In genomic region chr9:109381011-109381729, GRCh38 we compare ENCODE assay signal across 11 cellular contexts.
DNase-seq lines count a peak whose midpoint lies in the region; ATAC-seq, FAIRE-seq and TF ChIP-seq lines count a peak whose summit lies in the region.
"Had no signal": no experiment of that assay in that cellular context is flagged by ENCODE, and none has a peak within 500 bp of the region (broad histone marks: within the 10 kb centered on the region; RNA-seq: fewer than 3 reads in every experiment).

No MANE protein-coding gene starts in this region.

- no peak overlapping the region for H3K4me3 Mint-ChIP-seq in activated CD4-positive, alpha-beta T cell treated with anti-CD3 and anti-CD28 coated beads for 36 hours
- H3K4me3 Mint-ChIP-seq: activated naive CD4-positive, alpha-beta T cell treated with anti-CD3 and anti-CD28 coated beads for 36 hours had no signal

- H2AFZ ChIP-seq in OCI-LY3 (ENCODE audit: low read depth, low read length) = no peak overlapping the region

- POLR2A ChIA-PET in activated CD4-positive, alpha-beta T cell treated with anti-CD3 and anti-CD28 coated beads for 36 hours (lab: Charles Lee) = no interaction called here

- TF ChIP-seq CTCF in OCI-LY3 (IDR thresholded peaks at IDR 0.05; ENCODE audit: low read depth, low read length) = no peak
- no peak for TF ChIP-seq CTCF in kidney (IDR thresholded peaks at IDR 0.05; ENCODE audit: borderline replicate concordance, extremely low read depth, insufficient read depth)

- no peaks in the 10 kb centered on the region for H3K36me3 Mint-ChIP-seq in activated CD4-positive, alpha-beta T cell treated with anti-CD3 and anti-CD28 coated beads for 36 hours (ENCODE audit: low read depth)

- no peaks in the 10 kb centered on the region for H3K36me3 ChIP-seq in OCI-LY3 (replicated peaks; ENCODE audit: low read depth, low read length)
- peaks cover 45 to 54% of the 10 kb centered on the region in 2 donors for H3K36me3 ChIP-seq in kidney (ENCODE audit: control insufficient read depth in 1 of 2, insufficient read depth in 2 of 2, low read length in 2 of 2)

- peaks cover 47% of the 10 kb centered on the region for H3K4me1 ChIP-seq in OCI-LY3 (ENCODE audit: low read length)
- H3K4me1 ChIP-seq in kidney (ENCODE audit: control insufficient read depth in 1 of 2, insufficient read depth in 1 of 2, low read depth in 1 of 2, low read length in 2 of 2) = no peaks in the 10 kb centered on the region
- H3K4me1 ChIP-seq: A549 had no signal

- no peak for DNase-seq in activated CD4-positive, alpha-beta T cell treated with anti-CD3 and anti-CD28 coated beads for 36 hours
- DNase-seq in activated CD4-positive, alpha-beta T cell treated with anti-CD3 and anti-CD28 coated beads for 4 hours = no peak
- no peak for DNase-seq in stimulated activated naive CD8-positive, alpha-beta T cell treated with anti-CD3 and anti-CD28 coated beads, Interleukin-15, Interleukin-2, amounts not matched to agents 100 U/mL and 50 U/mL, for 24 hours
- DNase-seq in SHP77 (lab: John Stamatoyannopoulos, UW) = no peak
- DNase-seq in kidney = no peak
- DNase-seq in SHP77 treated with DMSO at 0.1 percent for 48 hours (lab: John Stamatoyannopoulos, UW) = no peak
- DNase-seq: activated naive CD4-positive, alpha-beta T cell treated with anti-CD3 and anti-CD28 coated beads for 36 hours; MV-4-11 had no signal

- H3K9ac ChIP-seq in OCI-LY3 (ENCODE audit: low read length) = no peak overlapping the region
- no peak overlapping the region for H3K9ac ChIP-seq in kidney (ENCODE audit: low read length in 2 of 2)

- no peak overlapping the region for H3K27ac Mint-ChIP-seq in activated CD4-positive, alpha-beta T cell treated with anti-CD3 and anti-CD28 coated beads for 36 hours
- H3K27ac Mint-ChIP-seq: activated naive CD4-positive, alpha-beta T cell treated with anti-CD3 and anti-CD28 coated beads for 36 hours had no signal

- no peaks in the 10 kb centered on the region for H3K9me3 Mint-ChIP-seq in activated CD4-positive, alpha-beta T cell treated with anti-CD3 and anti-CD28 coated beads for 36 hours (ENCODE audit: low read depth)
- H3K9me3 Mint-ChIP-seq: activated naive CD4-positive, alpha-beta T cell treated with anti-CD3 and anti-CD28 coated beads for 36 hours had no signal

- ATAC-seq in activated CD4-positive, alpha-beta T cell treated with anti-CD3 and anti-CD28 coated beads for 36 hours = peak; percentile 53
- peak; percentile 51 for ATAC-seq in HG02623 (IDR thresholded peaks at IDR 0.05; ENCODE audit: unreplicated experiment)
- peak; percentile 53 for ATAC-seq in stimulated activated naive CD8-positive, alpha-beta T cell treated with anti-CD3 and anti-CD28 coated beads, Interleukin-15, Interleukin-2, amounts not matched to agents 100 U/mL and 50 U/mL, for 24 hours
- ATAC-seq: A549 had no signal

- H3K4me2 ChIP-seq in OCI-LY3 (ENCODE audit: low read length) = peak overlapping the region; percentile 56
- H3K4me2 ChIP-seq: A549 had no signal

- H3K27me3 Mint-ChIP-seq in activated CD4-positive, alpha-beta T cell treated with anti-CD3 and anti-CD28 coated beads for 36 hours = peaks cover 6% of the 10 kb centered on the region

- no peaks in the 10 kb centered on the region for H3K79me2 ChIP-seq in OCI-LY3 (ENCODE audit: low read length)

- H4K20me1 ChIP-seq in OCI-LY3 (ENCODE audit: insufficient read depth, low read length) = no peaks in the 10 kb centered on the region

- no peaks in the 10 kb centered on the region for H3K4me1 Mint-ChIP-seq in activated CD4-positive, alpha-beta T cell treated with anti-CD3 and anti-CD28 coated beads for 36 hours

- H3K9me3 ChIP-seq in OCI-LY3 (ENCODE audit: insufficient read depth, low read length) = no peaks in the 10 kb centered on the region
- H3K9me3 ChIP-seq in kidney (ENCODE audit: control insufficient read depth in 1 of 2, low read length in 2 of 2) = no peaks in the 10 kb centered on the region
- H3K9me3 ChIP-seq: A549 had no signal

- H3K27ac ChIP-seq in OCI-LY3 (ENCODE audit: low read length) (no peak overlapping the region), kidney (ENCODE audit: low read depth in 2 of 2, low read length in 2 of 2) (no peak overlapping the region)
- H3K27ac ChIP-seq: A549 had no signal

- CTCF ChIA-PET in activated CD4-positive, alpha-beta T cell treated with anti-CD3 and anti-CD28 coated beads for 36 hours (lab: Charles Lee) = interaction anchor here (0.6 kb wide), 1 partner anchor 88 kb away, joined by 4 read pairs; no protein-coding TSS in a partner anchor

- H3K4me3 ChIP-seq in OCI-LY3 (ENCODE audit: low read length) (peak overlapping the region; percentile 18; the same call in 1 of the 2 replicates), kidney (ENCODE audit: low read length in 2 of 2) (no peak overlapping the region)
- H3K4me3 ChIP-seq: A549 had no signal

- FAIRE-seq in kidney (lab: Jason Lieb, UNC) = no peak
- FAIRE-seq: A549 had no signal

- intact Hi-C loops in activated CD4-positive, alpha-beta T cell treated with anti-CD3 and anti-CD28 coated beads for 36 hours (cut with DNase I, micrococcal nuclease) = no loop called here
- intact Hi-C loops in kidney (cut with DNase I) = no loop called here

- peaks cover 10% of the 10 kb centered on the region for H3K27me3 ChIP-seq in OCI-LY3 (ENCODE audit: low read depth, low read length)
